In the genomic region with DNA sequence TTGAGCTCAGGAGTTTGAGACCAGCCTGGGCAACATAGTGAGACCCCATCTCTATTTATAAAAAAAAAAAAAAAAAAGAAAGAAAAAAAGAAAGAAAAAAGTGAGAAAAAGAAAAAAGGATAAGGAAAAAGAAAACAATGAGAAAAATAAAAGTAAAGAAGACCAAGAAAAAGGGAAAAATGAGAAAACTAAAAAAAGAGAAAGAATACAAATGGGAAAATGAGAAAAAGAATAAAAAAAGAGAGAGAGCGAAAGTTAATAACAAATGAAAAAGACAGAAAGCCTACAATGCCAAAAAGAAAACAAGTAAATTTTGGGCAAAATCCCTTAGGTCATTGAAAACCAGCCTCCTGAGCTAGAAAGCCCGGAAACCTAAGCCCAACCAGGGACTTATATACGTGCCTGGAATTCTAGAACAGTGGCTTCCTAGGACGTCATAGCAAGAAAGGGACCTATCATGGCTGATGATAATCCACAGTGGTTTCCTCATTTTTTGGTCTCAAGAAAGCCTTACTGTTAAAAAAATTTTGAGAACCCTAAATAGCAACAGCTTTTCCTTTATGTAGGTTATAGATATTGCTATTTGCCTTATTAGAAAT, we compare ENCODE assay signal across 1 cellular context.
TF ChIP-seq lines count a peak whose summit lies in the region.

No MANE protein-coding gene starts in this region.

TF ChIP-seq in K562, 482 proteins besides CTCF, POLR2A, EP300 and RAD21:
- TF ChIP-seq ZNF512 (tag; IDR thresholded peaks at IDR 0.05) (peak; percentile 95), ZNF354B (CRISPR knock-in tag; IDR thresholded peaks at IDR 0.05) (no peak), RB1 (IDR thresholded peaks at IDR 0.05; ENCODE audit: low read depth) (no peak), ZNF311 (CRISPR knock-in tag; IDR thresholded peaks at IDR 0.05) (no peak)
- TF ChIP-seq, protein P1, sequence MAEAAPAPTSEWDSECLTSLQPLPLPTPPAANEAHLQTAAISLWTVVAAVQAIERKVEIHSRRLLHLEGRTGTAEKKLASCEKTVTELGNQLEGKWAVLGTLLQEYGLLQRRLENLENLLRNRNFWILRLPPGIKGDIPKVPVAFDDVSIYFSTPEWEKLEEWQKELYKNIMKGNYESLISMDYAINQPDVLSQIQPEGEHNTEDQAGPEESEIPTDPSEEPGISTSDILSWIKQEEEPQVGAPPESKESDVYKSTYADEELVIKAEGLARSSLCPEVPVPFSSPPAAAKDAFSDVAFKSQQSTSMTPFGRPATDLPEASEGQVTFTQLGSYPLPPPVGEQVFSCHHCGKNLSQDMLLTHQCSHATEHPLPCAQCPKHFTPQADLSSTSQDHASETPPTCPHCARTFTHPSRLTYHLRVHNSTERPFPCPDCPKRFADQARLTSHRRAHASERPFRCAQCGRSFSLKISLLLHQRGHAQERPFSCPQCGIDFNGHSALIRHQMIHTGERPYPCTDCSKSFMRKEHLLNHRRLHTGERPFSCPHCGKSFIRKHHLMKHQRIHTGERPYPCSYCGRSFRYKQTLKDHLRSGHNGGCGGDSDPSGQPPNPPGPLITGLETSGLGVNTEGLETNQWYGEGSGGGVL (CRISPR knock-in tag; IDR thresholded peaks at IDR 0.05): no peak
